Comparison of ENCODE assay signal across 1 cellular context in the genomic region with DNA sequence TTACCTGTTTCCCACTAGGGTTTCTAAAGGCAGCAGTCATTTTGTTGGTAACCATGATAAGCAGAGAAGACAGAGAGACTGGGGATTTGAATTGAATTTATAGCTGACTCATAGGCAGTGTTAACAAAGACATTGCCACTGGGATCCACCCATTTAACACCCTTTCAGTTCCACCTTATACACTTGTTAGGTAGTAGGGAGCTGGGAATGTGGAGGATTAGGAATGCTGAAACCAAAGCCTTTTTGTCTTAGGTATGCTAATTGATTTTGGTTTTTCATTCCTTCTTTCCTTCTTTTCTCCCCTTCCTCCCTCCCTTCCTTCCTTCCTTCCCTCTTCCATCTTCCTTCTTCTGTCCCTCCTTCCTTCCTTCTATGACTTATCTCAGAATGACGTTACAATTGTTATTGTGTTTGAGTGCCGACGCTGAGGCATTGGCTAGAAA.
A peak's percentile ranks its signal among the peaks of the same experiment; 100 is the strongest.
TF ChIP-seq lines count a peak whose summit lies in the region.

No MANE protein-coding gene starts in this region.

TF ChIP-seq in K562, 482 proteins besides CTCF, POLR2A, EP300 and RAD21 (continued from another document and continues in another):
- TF ChIP-seq ZNF79 (CRISPR knock-in tag; IDR thresholded peaks at IDR 0.05; ENCODE audit: low read depth): no peak
- no peak for TF ChIP-seq SRSF7 (optimal IDR thresholded peaks at IDR 0.05; ENCODE audit: low read depth, low read length)
- TF ChIP-seq HMGXB4 (CRISPR knock-in tag; IDR thresholded peaks at IDR 0.05): no peak
- 0 out of 2 replicates have a peak, but pooled peaks have one; percentile 44 for TF ChIP-seq ADNP (tag; IDR thresholded peaks at IDR 0.05)
- no peak for TF ChIP-seq DMBX1 (CRISPR knock-in tag; IDR thresholded peaks at IDR 0.05; ENCODE audit: borderline replicate concordance)
- no peak for TF ChIP-seq ZNF699 (CRISPR knock-in tag; IDR thresholded peaks at IDR 0.05; ENCODE audit: insufficient replicate concordance)
- 0 out of 2 replicates have a peak, but pooled peaks have one; percentile 4 for TF ChIP-seq CBFA2T3 (IDR thresholded peaks at IDR 0.05)
- no peak for TF ChIP-seq ZNF140 (CRISPR knock-in tag; IDR thresholded peaks at IDR 0.05)
- TF ChIP-seq ZNF197 (CRISPR knock-in tag; IDR thresholded peaks at IDR 0.05; ENCODE audit: low read depth): no peak
- no peak for TF ChIP-seq DACH1 (IDR thresholded peaks at IDR 0.05; ENCODE audit: partially characterized antibody)
- TF ChIP-seq PCBP2 (IDR thresholded peaks at IDR 0.05; ENCODE audit: low read depth, low read length, poor library complexity, severe bottlenecking): no peak
- TF ChIP-seq ZNF3 (CRISPR knock-in tag; IDR thresholded peaks at IDR 0.05): no peak
- no peak for TF ChIP-seq STAT5B (CRISPR knock-in tag; IDR thresholded peaks at IDR 0.05)
- TF ChIP-seq BMI1 (IDR thresholded peaks at IDR 0.05; ENCODE audit: low read length): no peak
- TF ChIP-seq ARNT (IDR thresholded peaks at IDR 0.05): peak in 1 of 2 experiments; percentile 76; a peak in 2 of 4 replicates
- no peak for TF ChIP-seq ZNF143 (CRISPR knock-in tag; IDR thresholded peaks at IDR 0.05)
- TF ChIP-seq ZNF239 (CRISPR knock-in tag; IDR thresholded peaks at IDR 0.05): no peak
- TF ChIP-seq XRCC5 (IDR thresholded peaks at IDR 0.05; ENCODE audit: low read depth, low read length): no peak
- no peak for TF ChIP-seq KAT7 (CRISPR knock-in tag; IDR thresholded peaks at IDR 0.05; ENCODE audit: borderline replicate concordance)
- no peak for TF ChIP-seq WHSC1 (IDR thresholded peaks at IDR 0.05; ENCODE audit: low read length)
- TF ChIP-seq ZNF184 (CRISPR knock-in tag; IDR thresholded peaks at IDR 0.05): no peak
- no peak for TF ChIP-seq BRF1 (IDR thresholded peaks at IDR 0.05; ENCODE audit: borderline replicate concordance, extremely low read depth, insufficient read length)
- TF ChIP-seq ZFX (CRISPR knock-in tag; IDR thresholded peaks at IDR 0.05): no peak
- TF ChIP-seq CHD2 (IDR thresholded peaks at IDR 0.05; ENCODE audit: low read depth, low read length): no peak
- no peak for TF ChIP-seq ZNF507 (tag; conservative IDR thresholded peaks at IDR 0.05)
- TF ChIP-seq USF1 (CRISPR knock-in tag; IDR thresholded peaks at IDR 0.05): no peak
- TF ChIP-seq ELF4 (CRISPR knock-in tag; IDR thresholded peaks at IDR 0.05): peak; percentile 65; the same call in 1 of the 2 replicates
- TF ChIP-seq TEAD2 (tag; IDR thresholded peaks at IDR 0.05): no peak
- TF ChIP-seq, protein P1, sequence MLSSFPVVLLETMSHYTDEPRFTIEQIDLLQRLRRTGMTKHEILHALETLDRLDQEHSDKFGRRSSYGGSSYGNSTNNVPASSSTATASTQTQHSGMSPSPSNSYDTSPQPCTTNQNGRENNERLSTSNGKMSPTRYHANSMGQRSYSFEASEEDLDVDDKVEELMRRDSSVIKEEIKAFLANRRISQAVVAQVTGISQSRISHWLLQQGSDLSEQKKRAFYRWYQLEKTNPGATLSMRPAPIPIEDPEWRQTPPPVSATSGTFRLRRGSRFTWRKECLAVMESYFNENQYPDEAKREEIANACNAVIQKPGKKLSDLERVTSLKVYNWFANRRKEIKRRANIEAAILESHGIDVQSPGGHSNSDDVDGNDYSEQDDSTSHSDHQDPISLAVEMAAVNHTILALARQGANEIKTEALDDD (IDR thresholded peaks at IDR 0.05): peak; percentile 58; the same call in 1 of the 2 replicates
- TF ChIP-seq ZNF76 (CRISPR knock-in tag; IDR thresholded peaks at IDR 0.05; ENCODE audit: borderline replicate concordance): no peak
- 0 out of 2 replicates have a peak, but pooled peaks have one; percentile 25 for TF ChIP-seq ZNF175 (CRISPR knock-in tag; IDR thresholded peaks at IDR 0.05; ENCODE audit: low read depth)
- 0 out of 2 replicates have a peak, but pooled peaks have one; percentile 44 for TF ChIP-seq ZZZ3 (IDR thresholded peaks at IDR 0.05)
- TF ChIP-seq ZEB2 (IDR thresholded peaks at IDR 0.05): 0 out of 2 replicates have a peak, but pooled peaks have one; percentile 14
- no peak for TF ChIP-seq ERF (CRISPR knock-in tag; IDR thresholded peaks at IDR 0.05)
- TF ChIP-seq MAFF (IDR thresholded peaks at IDR 0.05; ENCODE audit: low read length): peak; percentile 85
- no peak for TF ChIP-seq ZNF324 (CRISPR knock-in tag; IDR thresholded peaks at IDR 0.05)
- no peak for TF ChIP-seq CHD1 (IDR thresholded peaks at IDR 0.05; ENCODE audit: low read length)
- TF ChIP-seq TARDBP (IDR thresholded peaks at IDR 0.05): no peak
- TF ChIP-seq ZHX1 (conservative IDR thresholded peaks at IDR 0.05; ENCODE audit: low read length): no peak
- TF ChIP-seq, protein P2, sequence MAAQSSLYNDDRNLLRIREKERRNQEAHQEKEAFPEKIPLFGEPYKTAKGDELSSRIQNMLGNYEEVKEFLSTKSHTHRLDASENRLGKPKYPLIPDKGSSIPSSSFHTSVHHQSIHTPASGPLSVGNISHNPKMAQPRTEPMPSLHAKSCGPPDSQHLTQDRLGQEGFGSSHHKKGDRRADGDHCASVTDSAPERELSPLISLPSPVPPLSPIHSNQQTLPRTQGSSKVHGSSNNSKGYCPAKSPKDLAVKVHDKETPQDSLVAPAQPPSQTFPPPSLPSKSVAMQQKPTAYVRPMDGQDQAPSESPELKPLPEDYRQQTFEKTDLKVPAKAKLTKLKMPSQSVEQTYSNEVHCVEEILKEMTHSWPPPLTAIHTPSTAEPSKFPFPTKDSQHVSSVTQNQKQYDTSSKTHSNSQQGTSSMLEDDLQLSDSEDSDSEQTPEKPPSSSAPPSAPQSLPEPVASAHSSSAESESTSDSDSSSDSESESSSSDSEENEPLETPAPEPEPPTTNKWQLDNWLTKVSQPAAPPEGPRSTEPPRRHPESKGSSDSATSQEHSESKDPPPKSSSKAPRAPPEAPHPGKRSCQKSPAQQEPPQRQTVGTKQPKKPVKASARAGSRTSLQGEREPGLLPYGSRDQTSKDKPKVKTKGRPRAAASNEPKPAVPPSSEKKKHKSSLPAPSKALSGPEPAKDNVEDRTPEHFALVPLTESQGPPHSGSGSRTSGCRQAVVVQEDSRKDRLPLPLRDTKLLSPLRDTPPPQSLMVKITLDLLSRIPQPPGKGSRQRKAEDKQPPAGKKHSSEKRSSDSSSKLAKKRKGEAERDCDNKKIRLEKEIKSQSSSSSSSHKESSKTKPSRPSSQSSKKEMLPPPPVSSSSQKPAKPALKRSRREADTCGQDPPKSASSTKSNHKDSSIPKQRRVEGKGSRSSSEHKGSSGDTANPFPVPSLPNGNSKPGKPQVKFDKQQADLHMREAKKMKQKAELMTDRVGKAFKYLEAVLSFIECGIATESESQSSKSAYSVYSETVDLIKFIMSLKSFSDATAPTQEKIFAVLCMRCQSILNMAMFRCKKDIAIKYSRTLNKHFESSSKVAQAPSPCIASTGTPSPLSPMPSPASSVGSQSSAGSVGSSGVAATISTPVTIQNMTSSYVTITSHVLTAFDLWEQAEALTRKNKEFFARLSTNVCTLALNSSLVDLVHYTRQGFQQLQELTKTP (IDR thresholded peaks at IDR 0.05; ENCODE audit: low read depth in 1 of 2, partially characterized antibody in 2 of 2): peak in 1 of 2 experiments; percentile 56
- TF ChIP-seq KAT8 (IDR thresholded peaks at IDR 0.05; ENCODE audit: low read depth): no peak
- TF ChIP-seq ZNF134 (CRISPR knock-in tag; conservative IDR thresholded peaks at IDR 0.05): no peak
- TF ChIP-seq NFE2 (IDR thresholded peaks at IDR 0.05; ENCODE audit: low read depth): peak; percentile 94
- TF ChIP-seq, protein P3, sequence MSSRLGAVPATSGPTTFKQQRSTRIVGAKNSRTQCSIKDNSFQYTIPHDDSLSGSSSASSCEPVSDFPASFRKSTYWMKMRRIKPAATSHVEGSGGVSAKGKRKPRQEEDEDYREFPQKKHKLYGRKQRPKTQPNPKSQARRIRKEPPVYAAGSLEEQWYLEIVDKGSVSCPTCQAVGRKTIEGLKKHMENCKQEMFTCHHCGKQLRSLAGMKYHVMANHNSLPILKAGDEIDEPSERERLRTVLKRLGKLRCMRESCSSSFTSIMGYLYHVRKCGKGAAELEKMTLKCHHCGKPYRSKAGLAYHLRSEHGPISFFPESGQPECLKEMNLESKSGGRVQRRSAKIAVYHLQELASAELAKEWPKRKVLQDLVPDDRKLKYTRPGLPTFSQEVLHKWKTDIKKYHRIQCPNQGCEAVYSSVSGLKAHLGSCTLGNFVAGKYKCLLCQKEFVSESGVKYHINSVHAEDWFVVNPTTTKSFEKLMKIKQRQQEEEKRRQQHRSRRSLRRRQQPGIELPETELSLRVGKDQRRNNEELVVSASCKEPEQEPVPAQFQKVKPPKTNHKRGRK (tag; IDR thresholded peaks at IDR 0.05): peak; percentile 79
- no peak for TF ChIP-seq E2F8 (IDR thresholded peaks at IDR 0.05; ENCODE audit: low read depth, partially characterized antibody)
- peak; percentile 62; the same call in 1 of the 2 replicates for TF ChIP-seq TOE1 (IDR thresholded peaks at IDR 0.05; ENCODE audit: borderline replicate concordance)
- no peak for TF ChIP-seq TOE1 (CRISPR knock-in tag; IDR thresholded peaks at IDR 0.05; ENCODE audit: borderline replicate concordance, low read depth)
- TF ChIP-seq KDM4B (IDR thresholded peaks at IDR 0.05; ENCODE audit: borderline replicate concordance in 2 of 2, low read depth in 1 of 2): no peak
- no peak for TF ChIP-seq MCM7 (IDR thresholded peaks at IDR 0.05)
- no peak for TF ChIP-seq POLR3A (IDR thresholded peaks at IDR 0.05; ENCODE audit: borderline replicate concordance, extremely low read depth, insufficient read depth, insufficient read length)
- no peak for TF ChIP-seq MXI1 (IDR thresholded peaks at IDR 0.05; ENCODE audit: low read depth, low read length)
- TF ChIP-seq, protein P4, sequence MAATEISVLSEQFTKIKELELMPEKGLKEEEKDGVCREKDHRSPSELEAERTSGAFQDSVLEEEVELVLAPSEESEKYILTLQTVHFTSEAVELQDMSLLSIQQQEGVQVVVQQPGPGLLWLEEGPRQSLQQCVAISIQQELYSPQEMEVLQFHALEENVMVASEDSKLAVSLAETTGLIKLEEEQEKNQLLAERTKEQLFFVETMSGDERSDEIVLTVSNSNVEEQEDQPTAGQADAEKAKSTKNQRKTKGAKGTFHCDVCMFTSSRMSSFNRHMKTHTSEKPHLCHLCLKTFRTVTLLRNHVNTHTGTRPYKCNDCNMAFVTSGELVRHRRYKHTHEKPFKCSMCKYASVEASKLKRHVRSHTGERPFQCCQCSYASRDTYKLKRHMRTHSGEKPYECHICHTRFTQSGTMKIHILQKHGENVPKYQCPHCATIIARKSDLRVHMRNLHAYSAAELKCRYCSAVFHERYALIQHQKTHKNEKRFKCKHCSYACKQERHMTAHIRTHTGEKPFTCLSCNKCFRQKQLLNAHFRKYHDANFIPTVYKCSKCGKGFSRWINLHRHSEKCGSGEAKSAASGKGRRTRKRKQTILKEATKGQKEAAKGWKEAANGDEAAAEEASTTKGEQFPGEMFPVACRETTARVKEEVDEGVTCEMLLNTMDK (IDR thresholded peaks at IDR 0.05; ENCODE audit: borderline replicate concordance, insufficient read depth, low read depth, low read length, poor library complexity, severe bottlenecking): no peak
- no peak for TF ChIP-seq RBBP5 (IDR thresholded peaks at IDR 0.05; ENCODE audit: borderline replicate concordance, insufficient read depth, low read length, poor library complexity, severe bottlenecking)
